ENCODE assay signal across 1 cellular context in the genomic region with DNA sequence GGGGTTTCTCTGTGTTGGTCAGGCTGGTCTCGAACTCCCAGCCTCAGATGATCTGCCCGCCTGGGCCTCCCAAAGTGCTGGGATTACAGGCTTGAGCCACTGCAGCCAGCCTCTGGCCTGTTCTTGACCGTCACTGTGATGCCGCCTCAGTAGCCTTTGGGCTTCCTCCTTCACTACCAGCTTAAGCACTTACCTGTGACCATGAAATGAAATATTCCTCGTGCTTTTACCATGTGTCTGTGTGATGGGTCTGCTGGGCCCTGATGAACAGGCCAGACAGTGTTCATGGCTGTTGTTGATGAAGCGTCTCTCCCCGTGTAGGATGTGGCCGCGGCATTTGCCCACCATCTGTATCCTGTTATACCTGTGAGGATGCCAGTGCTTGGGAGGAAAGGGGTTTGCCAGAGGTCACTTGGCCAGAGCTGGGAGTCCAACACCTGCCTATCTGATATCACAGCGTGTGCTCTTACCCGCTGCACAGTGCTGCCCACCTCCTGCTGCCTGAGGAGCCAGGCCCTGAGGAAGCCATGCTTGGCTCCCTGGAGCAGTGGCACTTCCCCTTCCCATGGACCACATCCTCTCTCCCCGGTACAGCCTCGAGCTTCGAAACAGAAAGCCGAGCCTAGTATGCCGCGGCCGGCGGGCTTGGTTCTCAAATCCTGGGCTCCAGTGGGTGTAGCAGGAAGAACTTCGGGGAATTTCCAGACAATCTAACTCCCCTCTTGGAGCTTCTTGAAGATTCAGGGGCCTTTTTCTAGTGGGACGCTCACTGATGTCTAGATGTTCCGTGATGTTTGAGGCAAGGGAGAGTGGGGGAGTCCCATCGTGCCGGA.
TF ChIP-seq lines count a peak whose summit lies in the region.

No MANE protein-coding gene starts in this region.

TF ChIP-seq in GM12878, 131 proteins besides CTCF, POLR2A, EP300 and RAD21 (continued from another document):
- no peak for TF ChIP-seq DPF2 (IDR thresholded peaks at IDR 0.05)
- TF ChIP-seq MLLT1 (IDR thresholded peaks at IDR 0.05), result no peak
- TF ChIP-seq SPI1 (IDR thresholded peaks at IDR 0.05; ENCODE audit: borderline replicate concordance, insufficient read depth, low read depth, low read length), result peak; percentile 80
- no peak for TF ChIP-seq MEF2B (IDR thresholded peaks at IDR 0.05; ENCODE audit: partially characterized antibody, poor library complexity, severe bottlenecking)
- TF ChIP-seq ZNF622 (IDR thresholded peaks at IDR 0.05), result no peak
